Comparison of ENCODE assay signal across 13 cellular contexts in genomic region chr12:78898416-78898815, GRCh38. TPM values are rescaled to one million over a fixed set of nuclear protein-coding genes. Genes with fewer than 3 reads are reported as not detected.
DNase-seq lines count a peak whose midpoint lies in the region; ATAC-seq and TF ChIP-seq lines count a peak whose summit lies in the region.
"Had no signal": no experiment of that assay in that cellular context is flagged by ENCODE, and none has a peak within 500 bp of the region (broad histone marks: within the 10 kb centered on the region; RNA-seq: fewer than 3 reads in every experiment).

No MANE protein-coding gene starts in this region.

- TF ChIP-seq EP300 in ovary (IDR thresholded peaks at IDR 0.05): no peak

- intact Hi-C loops in ovary (cut with DNase I): no loop called here

- WGBS in ovary, 3 donors: 53 to 54% (median 53%) methylated on average over 1 of the region's 1 CpG

- no peaks in the 10 kb centered on the region for H3K9me3 ChIP-seq in ovary

- peak; percentile 22 for DNase-seq in DMS53 treated with DMSO at 0.1 percent for 48 hours (lab: John Stamatoyannopoulos, UW; ENCODE audit: unreplicated experiment)
- peak; percentile 73 for DNase-seq in NCI-H2107 (lab: John Stamatoyannopoulos, UW)
- peak; percentile 69 for DNase-seq in choroid plexus epithelial cell (ENCODE audit: low read depth)
- DNase-seq in ovary: peak; percentile 21 to 73 (median 46)
- DNase-seq in NAMALWA (ENCODE audit: low spot score): no peak
- DNase-seq in KG1 (lab: John Stamatoyannopoulos, UW): no peak
- DNase-seq: activated B cell treated with CpG ODN at 0.5 μM for 24 hours had no signal

- TF ChIP-seq CTCF in choroid plexus epithelial cell (conservative IDR thresholded peaks at IDR 0.05; ENCODE audit: low read depth, low read length): no peak
- no peak for TF ChIP-seq CTCF in ovary (IDR thresholded peaks at IDR 0.05)

- no peak for TF ChIP-seq POLR2A in ovary (IDR thresholded peaks at IDR 0.05)

- no peaks in the 10 kb centered on the region for H3K27me3 ChIP-seq in ovary

- no peaks in the 10 kb centered on the region for H3K4me1 ChIP-seq in ovary (ENCODE audit: insufficient read depth)

- H3K4me3 ChIP-seq in choroid plexus epithelial cell (ENCODE audit: low read depth, low read length) (no peak overlapping the region), ovary (no peak overlapping the region)
- H3K4me3 ChIP-seq: skin epidermis had no signal

- no peak overlapping the region for H3K27ac ChIP-seq in ovary
- H3K27ac ChIP-seq: skin epidermis had no signal

- no peak for ATAC-seq in HG02623 (IDR thresholded peaks at IDR 0.05; ENCODE audit: unreplicated experiment)
- no peak for ATAC-seq in HG02571 (IDR thresholded peaks at IDR 0.05; ENCODE audit: unreplicated experiment)
- ATAC-seq: activated naive CD4-positive, alpha-beta T cell treated with anti-CD3 and anti-CD28 coated beads, Interleukin-2, amount 50 U/mL, for 72 hours; left colon; stimulated activated effector memory CD8-positive, alpha-beta T cell treated with anti-CD3 and anti-CD28 coated beads, Interleukin-12 subunit alpha, Interleukin-12 subunit beta, amount 100 ng/mL, for 72 hours had no signal

- H3K36me3 ChIP-seq in ovary: no peaks in the 10 kb centered on the region

RNA-seq across cellular contexts. Expression of gene SYT1, which starts 33.8 kb away (rescaled TPM):
- 10 to 100 TPM in 3 of 7 donors, 1 to 10 TPM in 3, under 1 TPM in 1; 0.45 to 18.3 (median 9.7) TPM for total RNA-seq in ovary
- polyA plus RNA-seq in ovary: 10 to 100 TPM in 1 of 2 donors, 1 to 10 TPM in 1; 4.2 to 11.0 TPM
- total RNA-seq: activated naive CD4-positive, alpha-beta T cell treated with anti-CD3 and anti-CD28 coated beads, Interleukin-2, amount 50 U/mL, for 72 hours had no signal

Comparison
In these comparisons a context has a peak if more than half of its experiments do, and no peak if none do; other contexts are left out.
1. DNase-seq: peak in DMS53 treated with DMSO at 0.1 percent for 48 hours (single experiment), NCI-H2107 (single experiment), choroid plexus epithelial cell (single experiment) and ovary (5 of 5); none in NAMALWA (single experiment) and KG1 (single experiment).